Comparison of ENCODE assay signal across 14 cellular contexts in the genomic region with DNA sequence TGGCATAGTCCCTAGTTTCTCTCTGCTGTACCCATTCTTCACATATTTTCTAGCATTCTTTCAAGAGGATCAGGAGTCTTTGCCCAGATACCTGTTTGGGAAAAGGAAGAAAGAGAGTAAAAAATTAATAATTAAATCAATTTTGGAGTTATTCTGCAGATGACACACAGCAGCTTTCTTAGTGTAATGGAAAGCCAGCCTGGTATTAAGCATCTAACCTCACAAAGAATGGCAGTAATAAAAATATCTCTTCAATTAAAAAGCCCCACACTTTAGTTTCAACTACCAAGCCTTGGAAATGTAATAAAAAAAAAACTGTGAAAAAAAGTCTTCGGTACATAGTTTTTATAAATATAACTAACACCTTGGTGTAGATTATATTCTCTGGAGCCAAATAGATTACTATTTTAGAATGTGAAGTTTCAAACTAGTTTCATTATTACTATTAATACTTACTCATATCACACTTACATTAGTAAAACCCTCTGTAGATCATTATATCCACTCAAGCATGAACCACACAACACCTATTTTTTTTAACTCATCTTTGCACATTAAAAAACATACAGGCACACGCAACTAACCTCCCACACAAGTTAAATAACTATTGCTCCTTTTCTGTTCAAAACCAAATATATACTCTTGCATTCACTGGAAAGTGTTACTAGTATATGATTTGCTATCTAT.
DNase-seq lines count a peak whose midpoint lies in the region; ATAC-seq and TF ChIP-seq lines count a peak whose summit lies in the region.
"Had no signal": no experiment of that assay in that cellular context is flagged by ENCODE, and none has a peak within 500 bp of the region (broad histone marks: within the 10 kb centered on the region; RNA-seq: fewer than 3 reads in every experiment).

No MANE protein-coding gene starts in this region.

- intact Hi-C loops in gastrocnemius medialis (cut with DNase I; ENCODE audit: low total_unique reads) (no loop called here), stomach (cut with DNase I; ENCODE audit: low total_unique reads) (no loop called here)

- H2BK20ac ChIP-seq in H9 (ENCODE audit: low read depth, low read length, poor library complexity, severe bottlenecking): no peak overlapping the region

- no peak overlapping the region for H4K5ac ChIP-seq in H9 (ENCODE audit: insufficient read length, low read depth, low read length)

- H4K20me1 ChIP-seq in H9 (ENCODE audit: control insufficient read depth, insufficient read depth, insufficient read length): no peaks in the 10 kb centered on the region

- H2AK5ac ChIP-seq in H9 (ENCODE audit: insufficient read length, low read length): no peak overlapping the region

- H3K4me1 ChIP-seq in gastrocnemius medialis (no peaks in the 10 kb centered on the region), stomach (no peaks in the 10 kb centered on the region), H9 (ENCODE audit: insufficient read depth, low read length) (no peaks in the 10 kb centered on the region)

- H2BK12ac ChIP-seq in H9 (ENCODE audit: insufficient read length, low read depth, low read length): no peak overlapping the region

- H3K36me3 Mint-ChIP-seq in activated naive CD4-positive, alpha-beta T cell treated with anti-CD3 and anti-CD28 coated beads, Interleukin-2, amount 50 U/mL, for 72 hours: no peaks in the 10 kb centered on the region
- peaks cover 0 to 4% (median 3%) of the 10 kb centered on the region in 3 experiments; a peak in 4 of 7 replicates for H3K36me3 Mint-ChIP-seq in H9 (ENCODE audit: insufficient read depth in 1 of 3, low read depth in 3 of 3)

- H3K14ac ChIP-seq in H9 (ENCODE audit: insufficient read depth, low read length): no peak overlapping the region

- no peak for DNase-seq in activated naive CD4-positive, alpha-beta T cell treated with anti-CD3 and anti-CD28 coated beads, Interleukin-2, amount 50 U/mL, for 72 hours (ENCODE audit: low spot score in 2 of 2)
- no peak for DNase-seq in activated naive CD4-positive, alpha-beta T cell (lab: John Stamatoyannopoulos, UW)
- DNase-seq in gastrocnemius medialis: no peak
- DNase-seq in stomach: no peak
- no peak for DNase-seq in NOMO-1 (lab: John Stamatoyannopoulos, UW; ENCODE audit: unreplicated experiment in 2 of 2)
- DNase-seq in H9: no peak
- DNase-seq: activated gamma-delta T cell, GF-D8, midbrain, NCI-H1930 had no signal

- no peaks in the 10 kb centered on the region for H3K23me2 ChIP-seq in H9 (ENCODE audit: insufficient read length, low read depth, low read length, poor library complexity, severe bottlenecking)

- H2BK120ac ChIP-seq in H9 (ENCODE audit: low read depth, low read length, poor library complexity, severe bottlenecking): no peak overlapping the region

- no peak overlapping the region for H3K9ac ChIP-seq in H9 (ENCODE audit: extremely low read depth, insufficient read length, low read length)

- no peak overlapping the region for H3K4ac ChIP-seq in H9 (ENCODE audit: low read depth, low read length)

- TF ChIP-seq EP300 in stomach (IDR thresholded peaks at IDR 0.05): no peak

- TF ChIP-seq CTCF in gastrocnemius medialis (IDR thresholded peaks at IDR 0.05 in 4 of 5, conservative IDR thresholded peaks at IDR 0.05 in 1 of 5) (no peak), stomach (IDR thresholded peaks at IDR 0.05) (no peak), H9 (conservative IDR thresholded peaks at IDR 0.05) (no peak)

- H3K79me1 ChIP-seq in H9 (ENCODE audit: insufficient read depth, low read depth, low read length, poor library complexity, severe bottlenecking): no peaks in the 10 kb centered on the region

- no peaks in the 10 kb centered on the region for H3K27me3 Mint-ChIP-seq in H9 (ENCODE audit: low read depth)
- H3K27me3 Mint-ChIP-seq: dendritic cell treated with granulocyte-macrophage colony-stimulating factor and Interleukin-4, amounts not matched to agents 40 ng/mL and 50 ng/mL, for 4 days had no signal

- H3T11ph ChIP-seq in H9 (ENCODE audit: low read length): no peak overlapping the region

- no peak overlapping the region for H2AFZ ChIP-seq in H9 (ENCODE audit: low read length)

- H3K4me3 ChIP-seq in gastrocnemius medialis: no peak overlapping the region
- H3K4me3 ChIP-seq in stomach: no peak overlapping the region

- no peak overlapping the region for H3K18ac ChIP-seq in H9 (ENCODE audit: insufficient read length, low read depth, low read length)

- H4K91ac ChIP-seq in H9 (ENCODE audit: insufficient read length, low read depth, low read length): no peak overlapping the region

- no peak overlapping the region for H3K23ac ChIP-seq in H9 (ENCODE audit: insufficient read length, low read depth, low read length)

- no peaks in the 10 kb centered on the region for H3K79me2 ChIP-seq in H9 (ENCODE audit: insufficient read depth, low read length)

- in situ Hi-C loops in gastrocnemius medialis (cut with MboI; ENCODE audit: low sequenced_read_pairs in 4 of 4): no loop called here

- H3K36me3 ChIP-seq in gastrocnemius medialis (no peaks in the 10 kb centered on the region), stomach (peaks cover 0 to 11% (median 11%) of the 10 kb centered on the region in 4 donors)

- H3K4me1 Mint-ChIP-seq in H9: no peaks in the 10 kb centered on the region

- H3K27ac ChIP-seq in gastrocnemius medialis: no peak overlapping the region
- no peak overlapping the region for H3K27ac ChIP-seq in stomach
- no peak overlapping the region for H3K27ac ChIP-seq in H9 (ENCODE audit: insufficient read length, low read depth, low read length)

- H3K27me3 ChIP-seq in gastrocnemius medialis (no peaks in the 10 kb centered on the region), stomach (no peaks in the 10 kb centered on the region), H9 (ENCODE audit: insufficient read depth, low read length) (no peaks in the 10 kb centered on the region)

- H3K9me3 Mint-ChIP-seq in activated naive CD4-positive, alpha-beta T cell treated with anti-CD3 and anti-CD28 coated beads, Interleukin-2, amount 50 U/mL, for 72 hours: no peaks in the 10 kb centered on the region
- no peaks in the 10 kb centered on the region for H3K9me3 Mint-ChIP-seq in H9
- H3K9me3 Mint-ChIP-seq: dendritic cell treated with granulocyte-macrophage colony-stimulating factor and Interleukin-4, amounts not matched to agents 40 ng/mL and 50 ng/mL, for 4 days had no signal

- peak; percentile 52 to 97 for ATAC-seq in activated naive CD4-positive, alpha-beta T cell treated with anti-CD3 and anti-CD28 coated beads, Interleukin-2, amount 50 U/mL, for 72 hours
- peak; percentile 91 for ATAC-seq in HG02588 (IDR thresholded peaks at IDR 0.05; ENCODE audit: unreplicated experiment)
- peak; percentile 98 for ATAC-seq in HG03378 (IDR thresholded peaks at IDR 0.05; ENCODE audit: unreplicated experiment)
- no peak for ATAC-seq in gastrocnemius medialis
- ATAC-seq: Panc1 had no signal

- TF ChIP-seq POLR2A in gastrocnemius medialis (IDR thresholded peaks at IDR 0.05): no peak
- TF ChIP-seq POLR2A in stomach (IDR thresholded peaks at IDR 0.05): no peak

- no peaks in the 10 kb centered on the region for H3K9me3 ChIP-seq in gastrocnemius medialis
- H3K9me3 ChIP-seq in stomach: no peaks in the 10 kb centered on the region
- H3K9me3 ChIP-seq in H9 (ENCODE audit: control insufficient read depth, low read depth, low read length): no peaks in the 10 kb centered on the region

- H2BK15ac ChIP-seq in H9 (ENCODE audit: low read depth, low read length): no peak overlapping the region

- peak overlapping the region in 1 of 2 donors; percentile 24 for H3K27ac Mint-ChIP-seq in activated naive CD4-positive, alpha-beta T cell treated with anti-CD3 and anti-CD28 coated beads, Interleukin-2, amount 50 U/mL, for 72 hours
- H3K27ac Mint-ChIP-seq in H9: no peak overlapping the region
- H3K27ac Mint-ChIP-seq: dendritic cell treated with granulocyte-macrophage colony-stimulating factor and Interleukin-4, amounts not matched to agents 40 ng/mL and 50 ng/mL, for 4 days had no signal

- H2BK5ac ChIP-seq in H9 (ENCODE audit: insufficient read length, low read length): no peak overlapping the region

- no peak overlapping the region for H3K4me3 Mint-ChIP-seq in H9
- H3K4me3 Mint-ChIP-seq: dendritic cell treated with granulocyte-macrophage colony-stimulating factor and Interleukin-4, amounts not matched to agents 40 ng/mL and 50 ng/mL, for 4 days had no signal

- no peak overlapping the region for H4K8ac ChIP-seq in H9 (replicated peaks; ENCODE audit: insufficient read length, low read depth, low read length)

- H3K4me2 ChIP-seq in H9 (ENCODE audit: insufficient read depth, insufficient read length, low read length): no peak overlapping the region

- WGBS in stomach, 5 donors: 84 to 93% (median 89%) methylated on average over 2 of the region's 2 CpGs
- WGBS in H9 (ENCODE audit: extremely low coverage, insufficient read length, low lambda C conversion rate): no CpG with 5 or more reads among the region's 2 CpGs

- no peak overlapping the region for H3K56ac ChIP-seq in H9 (ENCODE audit: insufficient read length, low read depth, low read length)

Comparison
In these comparisons a context has a peak if more than half of its experiments do, and no peak if none do; other contexts are left out.
1. ATAC-seq: peak in activated naive CD4-positive, alpha-beta T cell treated with anti-CD3 and anti-CD28 coated beads, Interleukin-2, amount 50 U/mL, for 72 hours (2 of 2), HG02588 (single experiment) and HG03378 (single experiment); none in gastrocnemius medialis (0 of 2).